In genomic region chr10:119657725-119658124, GRCh38 we compare ENCODE assay signal across 2 cellular contexts.
TF ChIP-seq lines count a peak whose summit lies in the region.

No MANE protein-coding gene starts in this region.

TF ChIP-seq in IMR-90, 13 proteins besides CTCF, POLR2A, EP300 and RAD21:
- TF ChIP-seq ELK1 (IDR thresholded peaks at IDR 0.05; ENCODE audit: borderline replicate concordance, low read depth, low read length) (no peak), NFE2L2 (IDR thresholded peaks at IDR 0.05; ENCODE audit: low read depth, low read length) (no peak), USF2 (IDR thresholded peaks at IDR 0.05; ENCODE audit: low read depth, low read length) (no peak), RCOR1 (IDR thresholded peaks at IDR 0.05; ENCODE audit: insufficient replicate concordance, low read length) (no peak), MAZ (IDR thresholded peaks at IDR 0.05; ENCODE audit: borderline replicate concordance, low read depth, low read length) (no peak), FOS (IDR thresholded peaks at IDR 0.05; ENCODE audit: low read depth, low read length) (no peak), MAFK (IDR thresholded peaks at IDR 0.05; ENCODE audit: low read depth, low read length) (no peak), CHD1 (IDR thresholded peaks at IDR 0.05; ENCODE audit: low read depth, low read length) (no peak), MXI1 (IDR thresholded peaks at IDR 0.05; ENCODE audit: borderline replicate concordance, low read depth, low read length) (no peak), SMC3 (IDR thresholded peaks at IDR 0.05; ENCODE audit: low read depth, low read length) (no peak), CEBPB (IDR thresholded peaks at IDR 0.05; ENCODE audit: low read depth, low read length) (no peak), BHLHE40 (IDR thresholded peaks at IDR 0.05; ENCODE audit: low read depth, low read length) (no peak), RFX5 (IDR thresholded peaks at IDR 0.05; ENCODE audit: low read depth, low read length) (no peak)

TF ChIP-seq in K562, 482 proteins besides CTCF, POLR2A, EP300 and RAD21:
- TF ChIP-seq, protein P1, sequence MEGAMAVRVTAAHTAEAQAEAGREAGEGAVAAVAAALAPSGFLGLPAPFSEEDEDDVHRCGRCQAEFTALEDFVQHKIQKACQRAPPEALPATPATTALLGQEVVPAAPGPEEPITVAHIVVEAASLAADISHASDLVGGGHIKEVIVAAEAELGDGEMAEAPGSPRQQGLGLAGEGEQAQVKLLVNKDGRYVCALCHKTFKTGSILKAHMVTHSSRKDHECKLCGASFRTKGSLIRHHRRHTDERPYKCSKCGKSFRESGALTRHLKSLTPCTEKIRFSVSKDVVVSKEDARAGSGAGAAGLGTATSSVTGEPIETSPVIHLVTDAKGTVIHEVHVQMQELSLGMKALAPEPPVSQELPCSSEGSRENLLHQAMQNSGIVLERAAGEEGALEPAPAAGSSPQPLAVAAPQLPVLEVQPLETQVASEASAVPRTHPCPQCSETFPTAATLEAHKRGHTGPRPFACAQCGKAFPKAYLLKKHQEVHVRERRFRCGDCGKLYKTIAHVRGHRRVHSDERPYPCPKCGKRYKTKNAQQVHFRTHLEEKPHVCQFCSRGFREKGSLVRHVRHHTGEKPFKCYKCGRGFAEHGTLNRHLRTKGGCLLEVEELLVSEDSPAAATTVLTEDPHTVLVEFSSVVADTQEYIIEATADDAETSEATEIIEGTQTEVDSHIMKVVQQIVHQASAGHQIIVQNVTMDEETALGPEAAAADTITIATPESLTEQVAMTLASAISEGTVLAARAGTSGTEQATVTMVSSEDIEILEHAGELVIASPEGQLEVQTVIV (CRISPR knock-in tag; IDR thresholded peaks at IDR 0.05; ENCODE audit: borderline replicate concordance) = no peak
- TF ChIP-seq ZFX (CRISPR knock-in tag; IDR thresholded peaks at IDR 0.05) = no peak
- no peak for TF ChIP-seq PCBP2 (IDR thresholded peaks at IDR 0.05; ENCODE audit: low read depth, low read length, poor library complexity, severe bottlenecking)
- no peak for TF ChIP-seq ZNF75A (CRISPR knock-in tag; IDR thresholded peaks at IDR 0.05)
- TF ChIP-seq NFE2 (IDR thresholded peaks at IDR 0.05; ENCODE audit: low read depth) = 0 out of 2 replicates have a peak, but pooled peaks have one; percentile 9
TF ChIP-seq in K562: peak in this region for 1.
